Comparison of ENCODE assay signal across 14 cellular contexts in the genomic region with DNA sequence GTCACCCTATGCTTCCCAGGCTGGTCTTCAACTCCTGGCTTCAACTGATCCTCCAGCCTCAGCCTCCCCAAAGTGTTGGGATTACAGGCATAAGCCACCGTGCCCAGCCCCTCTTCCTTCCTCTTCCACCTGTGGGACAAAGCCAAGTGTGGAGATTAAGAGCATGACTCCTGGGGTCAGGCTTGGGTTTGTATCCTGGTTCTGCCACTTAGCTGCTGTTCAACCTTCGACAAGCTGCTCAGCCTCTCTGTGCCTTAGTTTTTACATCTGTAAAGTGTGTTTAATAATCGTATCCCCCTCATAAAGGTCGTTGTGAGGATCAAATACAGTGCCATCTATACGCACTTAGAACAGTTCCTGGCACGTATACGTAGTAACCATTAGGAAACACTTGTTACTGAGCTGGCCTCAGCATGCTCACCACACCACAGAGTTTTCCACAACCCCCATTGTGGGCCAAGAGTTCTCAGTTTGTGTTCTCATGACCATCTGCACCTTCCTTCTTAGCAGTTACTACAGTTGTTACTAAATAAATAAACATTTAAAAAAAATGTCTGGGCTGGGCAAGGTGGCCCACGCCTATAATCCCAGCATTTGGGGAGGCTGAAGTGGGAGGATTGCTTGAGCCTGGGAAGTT.
"Had no signal": no experiment of that assay in that cellular context is flagged by ENCODE, and none has a peak within 500 bp of the region (broad histone marks: within the 10 kb centered on the region; RNA-seq: fewer than 3 reads in every experiment).

No MANE protein-coding gene starts in this region.

- H3K4me3 ChIP-seq: dorsolateral prefrontal cortex, ovary, smooth muscle cell, tibial nerve had no signal

- H3K36me3 ChIP-seq: ovary had no signal

- H3K27me3 ChIP-seq: ovary, tibial nerve had no signal

- H3K27ac ChIP-seq: dorsolateral prefrontal cortex, ovary, tibial nerve had no signal

- ATAC-seq: esophagus mucosa, left lobe of liver had no signal

- DNase-seq: activated CD4-positive, alpha-beta T cell treated with anti-CD3 and anti-CD28 coated beads, Interleukin-2, amount 50 U/mL, for 4 hours; activated CD4-positive, CD25-positive, alpha-beta regulatory T cell treated with anti-CD3 and anti-CD28 coated beads, Interleukin-2, amount 50 U/mL, for 72 hours; activated effector memory CD4-positive, alpha-beta T cell treated with Interleukin-2 at 50 U/mL for 16 hours; activated T-cell treated with anti-CD3 and anti-CD28 coated beads, Interleukin-2, amount 50 U/mL, for 1 hour; amygdala; dorsolateral prefrontal cortex; head of caudate nucleus; ovary; retina; SW 1271 had no signal

- H3K9me3 ChIP-seq: ovary, tibial nerve had no signal
